Comparison of ENCODE assay signal across 8 cellular contexts in genomic region chr10:100872034-100872791, GRCh38. TPM values are rescaled to one million over a fixed set of nuclear protein-coding genes. Genes with fewer than 3 reads are reported as not detected.
DNase-seq lines count a peak whose midpoint lies in the region; ATAC-seq and TF ChIP-seq lines count a peak whose summit lies in the region.

No MANE protein-coding gene starts in this region.

- CTCF ChIA-PET in AG04450 (lab: Charles Lee), result interaction anchor here (0.8 to 1.8 kb wide), 6 partner anchors 11 to 356 kb away, joined by 3 to 4 read pairs (median 4); no protein-coding TSS in a partner anchor

- ATAC-seq in HG03521 (IDR thresholded peaks at IDR 0.05; ENCODE audit: unreplicated experiment), result no peak
- ATAC-seq in GM18868 (IDR thresholded peaks at IDR 0.05; ENCODE audit: unreplicated experiment), result no peak

- DNase-seq in AG04450 (ENCODE audit: low read depth, low spot score) (peak; percentile 37), NCI-H69 (lab: John Stamatoyannopoulos, UW) (peak; percentile 46), fibroblast of the conjunctiva (ENCODE audit: low read depth) (peak; percentile 23)
- DNase-seq in activated CD8-positive, alpha-beta memory T cell treated with anti-CD3 and anti-CD28 coated beads, Interleukin-2, amount 50 U/mL, for 24 hours (ENCODE audit: extremely low read depth), result peak; percentile 27
- DNase-seq in stimulated activated CD4-positive, alpha-beta T cell treated with anti-CD3 and anti-CD28 coated beads, Interleukin-12 subunit alpha, Interleukin-12 subunit beta, amount 100 ng/mL, for 4 hours, result peak; percentile 63

- no peaks in the 10 kb centered on the region for H3K9me3 ChIP-seq in AG04450 (ENCODE audit: control insufficient read depth, insufficient read depth, low read length)

- POLR2A ChIA-PET in AG04450 (lab: Yijun Ruan, JAX), result interaction anchor here (0.6 kb wide), 1 partner anchor 10 kb away, joined by 3 read pairs; no protein-coding TSS in a partner anchor

- peak; percentile 64 for TF ChIP-seq CTCF in AG04450 (IDR thresholded peaks at IDR 0.05; ENCODE audit: low read depth, low read length)
- TF ChIP-seq CTCF in GM12873 (IDR thresholded peaks at IDR 0.05; ENCODE audit: insufficient read depth, low read depth, low read length, missing control alignments), result peak; percentile 82

- H3K27me3 ChIP-seq in AG04450 (ENCODE audit: control insufficient read depth, insufficient read depth, low read length), result peaks cover 7% of the 10 kb centered on the region

- no peak overlapping the region for H3K27ac ChIP-seq in AG04450 (ENCODE audit: low read depth, low read length)

- H3K4me3 ChIP-seq in AG04450 (ENCODE audit: low read depth, low read length), result no peak overlapping the region

RNA-seq across cellular contexts. Expression of gene SLF2, which starts 40.5 kb away (rescaled TPM):
- polyA plus RNA-seq in AG04450 (2011; rRNA removed), result 15.0 and 19.0 TPM in 2 replicates
- polyA minus RNA-seq in AG04450 (2011; rRNA and poly(A)+ RNA removed), result 22.9 and 38.0 TPM in 2 replicates
